Comparison of ENCODE assay signal across 30 cellular contexts in genomic region chr2:68915345-68915841, GRCh38. TPM values are rescaled to one million over a fixed set of nuclear protein-coding genes. Genes with fewer than 3 reads are reported as not detected.
"Had no signal": no experiment of that assay in that cellular context is flagged by ENCODE, and none has a peak within 500 bp of the region (broad histone marks: within the 10 kb centered on the region; RNA-seq: fewer than 3 reads in every experiment).

No MANE protein-coding gene starts in this region.

- ATAC-seq: activated CD8-positive, alpha-beta memory T cell treated with anti-CD3 and anti-CD28 coated beads, Interleukin-2, amount 10 ng/mL, durations not matched to agents 7 days and 5 days; Panc1; T-cell; WTC11 had no signal

- H3K4me3 ChIP-seq: cardiac muscle cell, SK-N-MC had no signal

- H3K36me3 ChIP-seq: brain microvascular endothelial cell, cardiac muscle cell had no signal

- H3K4me3 Mint-ChIP-seq: activated CD8-positive, alpha-beta memory T cell treated with anti-CD3 and anti-CD28 coated beads, Interleukin-2, amount 10 ng/mL, durations not matched to agents 7 days and 5 days; activated naive CD4-positive, alpha-beta T cell treated with anti-CD3 and anti-CD28 coated beads, Interleukin-2, amount 10 ng/mL, durations not matched to agents 7 days and 5 days; activated naive CD8-positive, alpha-beta T cell treated with anti-CD3 and anti-CD28 coated beads for 36 hours; activated T-cell treated with anti-CD3 and anti-CD28 coated beads, Interleukin-2, amount 50 U/mL, for 24 hours; activated T-helper 1 cell treated with anti-CD3 and anti-CD28 coated beads, Interleukin-12 subunit alpha, Interleukin-12 subunit beta, Interleukin-2, Interleukin-4 antibody, amounts not matched to agents 30 ng/mL and 10 ng/mL and 1 ng/mL, durations not matched to agents 14 hours and 24 hours and 36 hours; T-cell; WTC11 had no signal

- H3K27ac ChIP-seq: brain microvascular endothelial cell, cardiac muscle cell, SK-N-MC had no signal

- H3K27me3 Mint-ChIP-seq: activated CD8-positive, alpha-beta memory T cell treated with anti-CD3 and anti-CD28 coated beads, Interleukin-2, amount 10 ng/mL, durations not matched to agents 7 days and 5 days; activated naive CD4-positive, alpha-beta T cell treated with anti-CD3 and anti-CD28 coated beads, Interleukin-2, amount 10 ng/mL, durations not matched to agents 7 days and 5 days; activated naive CD8-positive, alpha-beta T cell treated with anti-CD3 and anti-CD28 coated beads for 36 hours; activated T-cell treated with anti-CD3 and anti-CD28 coated beads, Interleukin-2, amount 50 U/mL, for 24 hours; T-cell had no signal

- H3K36me3 Mint-ChIP-seq: activated CD8-positive, alpha-beta memory T cell treated with anti-CD3 and anti-CD28 coated beads, Interleukin-2, amount 10 ng/mL, durations not matched to agents 7 days and 5 days; activated naive CD4-positive, alpha-beta T cell treated with anti-CD3 and anti-CD28 coated beads, Interleukin-2, amount 10 ng/mL, durations not matched to agents 7 days and 5 days; activated naive CD8-positive, alpha-beta T cell treated with anti-CD3 and anti-CD28 coated beads for 36 hours; T-cell; WTC11 had no signal

- DNase-seq: activated CD4-positive, alpha-beta T cell treated with anti-CD3 and anti-CD28 coated beads for 48 hours; activated CD4-positive, alpha-beta T cell treated with anti-CD3 and anti-CD28 coated beads, Interleukin-2, amount 50 U/mL, for 48 hours; activated CD4-positive, CD25-positive, alpha-beta regulatory T cell treated with anti-CD3 and anti-CD28 coated beads, Interleukin-2, amount 50 U/mL, for 72 hours; activated CD8-positive, alpha-beta memory T cell treated with anti-CD3 and anti-CD28 coated beads, Interleukin-2, amount 10 ng/mL, durations not matched to agents 7 days and 5 days; activated gamma-delta T cell; activated naive CD4-positive, alpha-beta T cell treated with anti-CD3 and anti-CD28 coated beads, Interleukin-2, amount 10 ng/mL, durations not matched to agents 7 days and 5 days; activated naive CD8-positive, alpha-beta T cell treated with anti-CD3 and anti-CD28 coated beads for 36 hours; activated T-cell treated with anti-CD3 and anti-CD28 coated beads, Interleukin-2, amount 50 U/mL, for 24 hours; brain microvascular endothelial cell; cerebellar nuclear complex; Karpas-422; NCI-H1105 treated with DMSO at 0.1 percent for 48 hours; NCI-H1436 treated with DMSO at 0.1 percent for 48 hours; NCI-H187; NCI-H2081; NCI-H510A treated with DMSO at 0.1 percent for 48 hours; NCI-H69; NK-92 treated with Interleukin-12 subunit alpha and Interleukin-12 subunit beta, amount 100 ng/mL, for 24 hours; OCI-M1; RPMI8226; T-cell; T-helper 2 cell; T1000 had no signal

- H3K9me3 Mint-ChIP-seq: activated naive CD4-positive, alpha-beta T cell treated with anti-CD3 and anti-CD28 coated beads, Interleukin-2, amount 10 ng/mL, durations not matched to agents 7 days and 5 days; activated naive CD8-positive, alpha-beta T cell treated with anti-CD3 and anti-CD28 coated beads for 36 hours; activated T-cell treated with anti-CD3 and anti-CD28 coated beads, Interleukin-2, amount 50 U/mL, for 24 hours; activated T-helper 1 cell treated with anti-CD3 and anti-CD28 coated beads, Interleukin-12 subunit alpha, Interleukin-12 subunit beta, Interleukin-2, Interleukin-4 antibody, amounts not matched to agents 30 ng/mL and 10 ng/mL and 1 ng/mL, durations not matched to agents 14 hours and 24 hours and 36 hours; T-cell had no signal

- FAIRE-seq: TTC549 had no signal

- H3K27ac Mint-ChIP-seq: activated CD8-positive, alpha-beta memory T cell treated with anti-CD3 and anti-CD28 coated beads, Interleukin-2, amount 10 ng/mL, durations not matched to agents 7 days and 5 days; activated naive CD4-positive, alpha-beta T cell treated with anti-CD3 and anti-CD28 coated beads, Interleukin-2, amount 10 ng/mL, durations not matched to agents 7 days and 5 days; activated naive CD8-positive, alpha-beta T cell treated with anti-CD3 and anti-CD28 coated beads for 36 hours; activated T-cell treated with anti-CD3 and anti-CD28 coated beads, Interleukin-2, amount 50 U/mL, for 24 hours; activated T-helper 1 cell treated with anti-CD3 and anti-CD28 coated beads, Interleukin-12 subunit alpha, Interleukin-12 subunit beta, Interleukin-2, Interleukin-4 antibody, amounts not matched to agents 30 ng/mL and 10 ng/mL and 1 ng/mL, durations not matched to agents 14 hours and 24 hours and 36 hours; T-cell; WTC11 had no signal

- H3K27me3 ChIP-seq: brain microvascular endothelial cell, cardiac muscle cell had no signal

RNA-seq across cellular contexts. Expression of gene GKN2, which starts 37.3 kb away (rescaled TPM):
- total RNA-seq: activated CD8-positive, alpha-beta memory T cell treated with anti-CD3 and anti-CD28 coated beads, Interleukin-2, amount 10 ng/mL, durations not matched to agents 7 days and 5 days; activated naive CD8-positive, alpha-beta T cell treated with anti-CD3 and anti-CD28 coated beads for 36 hours; activated T-helper 1 cell treated with anti-CD3 and anti-CD28 coated beads, Interleukin-12 subunit alpha, Interleukin-12 subunit beta, Interleukin-2, Interleukin-4 antibody, amounts not matched to agents 30 ng/mL and 10 ng/mL and 1 ng/mL, durations not matched to agents 14 hours and 24 hours and 36 hours; cardiac muscle cell; Right ventricle myocardium inferior; T-cell; WTC11 had no signal
- polyA plus RNA-seq: cardiac muscle cell had no signal

RNA-seq across cellular contexts. Expression of gene BMP10, which starts 44.2 kb away (rescaled TPM):
- total RNA-seq: activated CD8-positive, alpha-beta memory T cell treated with anti-CD3 and anti-CD28 coated beads, Interleukin-2, amount 10 ng/mL, durations not matched to agents 7 days and 5 days; activated naive CD8-positive, alpha-beta T cell treated with anti-CD3 and anti-CD28 coated beads for 36 hours; activated T-helper 1 cell treated with anti-CD3 and anti-CD28 coated beads, Interleukin-12 subunit alpha, Interleukin-12 subunit beta, Interleukin-2, Interleukin-4 antibody, amounts not matched to agents 30 ng/mL and 10 ng/mL and 1 ng/mL, durations not matched to agents 14 hours and 24 hours and 36 hours; T-cell; WTC11 had no signal

RNA-seq across cellular contexts. Expression of gene GKN1, which starts 59.0 kb away (rescaled TPM):
- total RNA-seq: activated CD8-positive, alpha-beta memory T cell treated with anti-CD3 and anti-CD28 coated beads, Interleukin-2, amount 10 ng/mL, durations not matched to agents 7 days and 5 days; activated naive CD8-positive, alpha-beta T cell treated with anti-CD3 and anti-CD28 coated beads for 36 hours; activated T-helper 1 cell treated with anti-CD3 and anti-CD28 coated beads, Interleukin-12 subunit alpha, Interleukin-12 subunit beta, Interleukin-2, Interleukin-4 antibody, amounts not matched to agents 30 ng/mL and 10 ng/mL and 1 ng/mL, durations not matched to agents 14 hours and 24 hours and 36 hours; cardiac muscle cell; Right ventricle myocardium inferior; T-cell; WTC11 had no signal
- polyA plus RNA-seq: cardiac muscle cell had no signal
